Comparison of ENCODE assay signal across 14 cellular contexts in the genomic region with DNA sequence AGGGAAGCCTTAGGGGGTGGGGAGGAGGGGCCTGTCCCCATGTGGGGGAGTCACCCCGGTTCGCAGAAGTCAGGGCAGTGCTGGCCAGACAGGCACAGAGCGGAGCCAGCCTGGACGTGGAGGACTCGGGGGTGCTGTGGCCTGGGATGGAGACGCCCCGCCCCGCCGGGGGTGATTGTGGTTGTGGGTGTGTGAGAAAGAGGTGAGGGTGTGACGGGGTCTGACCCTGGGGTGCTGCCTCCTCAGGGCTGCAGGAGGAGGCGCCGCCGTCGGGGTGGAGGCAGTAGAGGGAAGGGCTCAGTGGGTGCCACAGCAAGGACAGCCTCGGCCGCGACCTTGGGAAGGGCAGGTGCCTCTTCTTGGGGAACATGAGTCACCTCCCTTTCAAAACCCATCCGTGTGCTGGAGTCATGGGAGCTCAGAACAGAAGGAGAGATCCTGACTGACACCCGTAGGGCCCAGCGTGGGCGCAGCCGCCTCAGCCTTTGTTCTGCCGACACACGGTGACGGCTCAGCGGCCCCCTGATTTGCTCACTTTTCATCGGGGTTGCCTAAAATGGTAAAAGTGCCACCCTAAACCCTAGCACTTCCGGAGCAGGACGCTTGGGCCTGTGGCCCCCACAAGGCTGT. TPM values are rescaled to one million over a fixed set of nuclear protein-coding genes. Genes with fewer than 3 reads are reported as not detected.
DNase-seq lines count a peak whose midpoint lies in the region; ATAC-seq and TF ChIP-seq lines count a peak whose summit lies in the region.
"Had no signal": no experiment of that assay in that cellular context is flagged by ENCODE, and none has a peak within 500 bp of the region (broad histone marks: within the 10 kb centered on the region; RNA-seq: fewer than 3 reads in every experiment).

No MANE protein-coding gene starts in this region.

- WGBS in neuronal stem cell (ENCODE audit: extremely low coverage in 2 of 2, insufficient read length in 2 of 2, insufficient replicate concordance in 1 of 2), 2 donors, result no CpG with 5 or more reads among the region's 29 CpGs

- H3K9ac ChIP-seq in neuronal stem cell (ENCODE audit: low read depth, low read length, poor library complexity), result peak overlapping the region; percentile 10
- H3K9ac ChIP-seq: BLaER1 treated with 17β-estradiol and CSF1 and Interleukin-3, amounts not matched to agents 10 nM and 100 nM had no signal

- no peak overlapping the region for H2BK15ac ChIP-seq in neuronal stem cell (ENCODE audit: low read length)

- ATAC-seq in CD8-positive, alpha-beta T cell, result peak; percentile 34
- peak; percentile 39 for ATAC-seq in esophagus mucosa
- ATAC-seq in HG03432 (IDR thresholded peaks at IDR 0.05; ENCODE audit: unreplicated experiment), result no peak
- ATAC-seq: Panc1 had no signal

- H4K91ac ChIP-seq in neuronal stem cell (ENCODE audit: low read depth, low read length, poor library complexity), result no peak overlapping the region

- no peak overlapping the region for H2AFZ ChIP-seq in neuronal stem cell (ENCODE audit: low read length)

- H3K4me1 ChIP-seq in CD8-positive, alpha-beta T cell (ENCODE audit: insufficient read depth, low read length), result peaks cover 13% of the 10 kb centered on the region
- no peaks in the 10 kb centered on the region for H3K4me1 ChIP-seq in HEK293 (ENCODE audit: control insufficient read depth, insufficient read depth, low read length)
- H3K4me1 ChIP-seq in neuronal stem cell (ENCODE audit: control insufficient read depth in 2 of 2, insufficient read depth in 1 of 2, low read depth in 1 of 2, low read length in 2 of 2), result peaks cover 2 to 10% of the 10 kb centered on the region in 2 donors

- no peak overlapping the region for H3K14ac ChIP-seq in neuronal stem cell (ENCODE audit: low read length)

- no peak overlapping the region for H3K4ac ChIP-seq in neuronal stem cell (ENCODE audit: low read length)

- POLR2A ChIA-PET in CD8-positive, alpha-beta T cell (lab: Charles Lee), result no interaction called here
- POLR2A ChIA-PET in HEK293 (lab: Yijun Ruan, JAX), result no interaction called here

- no peaks in the 10 kb centered on the region for H3K9me3 ChIP-seq in CD8-positive, alpha-beta T cell (ENCODE audit: low read length)
- no peaks in the 10 kb centered on the region for H3K9me3 ChIP-seq in HEK293 (ENCODE audit: control insufficient read depth, insufficient read depth, low read depth, low read length)
- peaks cover 9% of the 10 kb centered on the region in 2 donors for H3K9me3 ChIP-seq in neuronal stem cell (replicated peaks in 1 of 2; ENCODE audit: control insufficient read depth in 2 of 2, insufficient read depth in 1 of 2, low read depth in 1 of 2, low read length in 2 of 2)
- H3K9me3 ChIP-seq: BLaER1 treated with 17β-estradiol and CSF1 and Interleukin-3, amounts not matched to agents 10 nM and 100 nM had no signal

- H3K4me2 ChIP-seq in neuronal stem cell (ENCODE audit: insufficient read depth, low read length, poor library complexity, severe bottlenecking), result no peak overlapping the region
- H3K4me2 ChIP-seq: BLaER1 treated with 17β-estradiol and CSF1 and Interleukin-3, amounts not matched to agents 10 nM and 100 nM had no signal

- H3K4me3 ChIP-seq in CD8-positive, alpha-beta T cell (ENCODE audit: low read depth, low read length), result no peak overlapping the region
- H3K4me3 ChIP-seq in HEK293 (ENCODE audit: low read depth, low read length) (no peak overlapping the region), neuronal stem cell (ENCODE audit: low read length in 2 of 2) (no peak overlapping the region)
- H3K4me3 ChIP-seq: BLaER1 treated with 17β-estradiol and CSF1 and Interleukin-3, amounts not matched to agents 10 nM and 100 nM had no signal

- intact Hi-C loops in CD8-positive, alpha-beta T cell (cut with DNase I, micrococcal nuclease), result loop anchor here in 1 of 2 experiments (5.0 to 10.0 kb wide), 2 partner anchors 69 to 216 kb away; no protein-coding TSS in a partner anchor

- H3K79me1 ChIP-seq in neuronal stem cell (ENCODE audit: low read depth, low read length), result peaks cover 1% of the 10 kb centered on the region

- H3K4me3 Mint-ChIP-seq in CD8-positive, alpha-beta T cell, result no peak overlapping the region

- no peak overlapping the region for H4K8ac ChIP-seq in neuronal stem cell (ENCODE audit: low read depth, low read length)

- H3K4me1 Mint-ChIP-seq in CD8-positive, alpha-beta T cell (ENCODE audit: low read depth), result peaks cover 17% of the 10 kb centered on the region

- no peak overlapping the region for H3K23ac ChIP-seq in neuronal stem cell (ENCODE audit: low read depth, low read length, poor library complexity)

- no peaks in the 10 kb centered on the region for H3K9me3 Mint-ChIP-seq in CD8-positive, alpha-beta T cell

- H3K27ac Mint-ChIP-seq in CD8-positive, alpha-beta T cell, result no peak overlapping the region

- H2BK120ac ChIP-seq in neuronal stem cell (ENCODE audit: low read depth, low read length), result peak overlapping the region; percentile 24

- H2BK5ac ChIP-seq in neuronal stem cell (ENCODE audit: low read length), result no peak overlapping the region

- TF ChIP-seq CTCF in CD8-positive, alpha-beta T cell (IDR thresholded peaks at IDR 0.05), result no peak
- no peak for TF ChIP-seq CTCF in HEK293 (tag by site-specific recombination; IDR thresholded peaks at IDR 0.05)

- no peak overlapping the region for H3K27ac ChIP-seq in CD8-positive, alpha-beta T cell (ENCODE audit: low read depth, low read length)
- no peak overlapping the region for H3K27ac ChIP-seq in HEK293 (ENCODE audit: extremely low read depth, low read depth, low read length)
- H3K27ac ChIP-seq in neuronal stem cell (replicated peaks; ENCODE audit: low read length), result no peak overlapping the region

- peak overlapping the region; percentile 40 for H3K18ac ChIP-seq in neuronal stem cell (ENCODE audit: low read length)

- H3K36me3 Mint-ChIP-seq in CD8-positive, alpha-beta T cell, result peaks cover 45% of the 10 kb centered on the region

- DNase-seq in CD8-positive, alpha-beta T cell, result no peak
- DNase-seq in neuronal stem cell (ENCODE audit: low spot score) (no peak), NCI-H1105 (lab: John Stamatoyannopoulos, UW) (no peak), H4 (ENCODE audit: low spot score) (no peak)
- DNase-seq: HCEC 1CT, NCI-H1930, NCI-H2171 treated with DMSO at 0.1 percent for 48 hours, NCI-H510A, SHP77 had no signal

- no peaks in the 10 kb centered on the region for H3K27me3 ChIP-seq in CD8-positive, alpha-beta T cell (ENCODE audit: insufficient read depth, low read length)
- H3K27me3 ChIP-seq in neuronal stem cell (ENCODE audit: control insufficient read depth in 3 of 3, insufficient read depth in 3 of 3, low read depth in 1 of 3, low read length in 3 of 3), result no peaks in the 10 kb centered on the region
- H3K27me3 ChIP-seq: BLaER1 treated with 17β-estradiol and CSF1 and Interleukin-3, amounts not matched to agents 10 nM and 100 nM had no signal

- no peaks in the 10 kb centered on the region for H3K36me3 ChIP-seq in CD8-positive, alpha-beta T cell (ENCODE audit: insufficient read depth, low read length)
- H3K36me3 ChIP-seq in HEK293 (ENCODE audit: control insufficient read depth in 2 of 2, insufficient read depth in 1 of 2, low read length in 2 of 2), result peaks cover 0 to 68% of the 10 kb centered on the region in 2 experiments; a peak in 1 of 3 replicates
- H3K36me3 ChIP-seq in neuronal stem cell (replicated peaks in 1 of 2; ENCODE audit: control insufficient read depth in 2 of 2, insufficient read depth in 2 of 2, low read length in 2 of 2), result peaks cover 0 to 5% of the 10 kb centered on the region in 2 donors

- H2BK12ac ChIP-seq in neuronal stem cell (ENCODE audit: low read length), result no peak overlapping the region

- CTCF ChIA-PET in CD8-positive, alpha-beta T cell (lab: Charles Lee), result interaction anchor here (2.9 kb wide), 1 partner anchor 21 kb away, joined by 13 read pairs; no protein-coding TSS in a partner anchor
- CTCF ChIA-PET in HEK293 (lab: Yijun Ruan, JAX), result interaction anchor here (1.1 to 1.6 kb wide), 2 partner anchors 14 to 21 kb away, joined by 3 to 10 read pairs; no protein-coding TSS in a partner anchor

- no peak overlapping the region for H2AK5ac ChIP-seq in neuronal stem cell (ENCODE audit: low read depth, low read length)

- no peaks in the 10 kb centered on the region for H3K27me3 Mint-ChIP-seq in CD8-positive, alpha-beta T cell (ENCODE audit: low read depth)

TF ChIP-seq in HEK293, 187 proteins besides CTCF, POLR2A, EP300 and RAD21 (continues in another document):
- no peak for TF ChIP-seq GLI4 (tag by site-specific recombination; IDR thresholded peaks at IDR 0.05)
- TF ChIP-seq GLIS2 (tag by site-specific recombination; IDR thresholded peaks at IDR 0.05), result 0 out of 2 replicates have a peak, but pooled peaks have one; percentile 39
- TF ChIP-seq EGR2 (tag by site-specific recombination; IDR thresholded peaks at IDR 0.05; ENCODE audit: low read depth), result 0 out of 2 replicates have a peak, but pooled peaks have one; percentile 9
- no peak for TF ChIP-seq ZNF324 (tag by site-specific recombination; IDR thresholded peaks at IDR 0.05)
- TF ChIP-seq ZFHX2 (tag by site-specific recombination; conservative IDR thresholded peaks at IDR 0.05), result 0 out of 2 replicates have a peak, but pooled peaks have one; percentile 6
- no peak for TF ChIP-seq ZNF610 (tag by site-specific recombination; IDR thresholded peaks at IDR 0.05; ENCODE audit: borderline replicate concordance)
- no peak for TF ChIP-seq KLF10 (tag by site-specific recombination; IDR thresholded peaks at IDR 0.05)
- TF ChIP-seq KLF1 (tag by site-specific recombination; IDR thresholded peaks at IDR 0.05), result 0 out of 2 replicates have a peak, but pooled peaks have one; percentile 22

RNA-seq across cellular contexts. Expression of a gene that starts 33.8 kb away (rescaled TPM):
- total RNA-seq in CD8-positive, alpha-beta T cell, result 10 to 100 TPM; 53.6 to 61.1 TPM
- total RNA-seq in esophagus mucosa, result 36.5 TPM
- polyA plus RNA-seq in neuronal stem cell (2013, experiment 1 of 2), result 108 TPM
- polyA plus RNA-seq in neuronal stem cell (2013, experiment 2 of 2), result 108 TPM
- total RNA-seq in H4 (2014; rRNA removed; shearing (Covaris generic)), result 24.5 and 28.5 TPM in 2 replicates
